ENCODE assay signal across 22 cellular contexts in the genomic region with DNA sequence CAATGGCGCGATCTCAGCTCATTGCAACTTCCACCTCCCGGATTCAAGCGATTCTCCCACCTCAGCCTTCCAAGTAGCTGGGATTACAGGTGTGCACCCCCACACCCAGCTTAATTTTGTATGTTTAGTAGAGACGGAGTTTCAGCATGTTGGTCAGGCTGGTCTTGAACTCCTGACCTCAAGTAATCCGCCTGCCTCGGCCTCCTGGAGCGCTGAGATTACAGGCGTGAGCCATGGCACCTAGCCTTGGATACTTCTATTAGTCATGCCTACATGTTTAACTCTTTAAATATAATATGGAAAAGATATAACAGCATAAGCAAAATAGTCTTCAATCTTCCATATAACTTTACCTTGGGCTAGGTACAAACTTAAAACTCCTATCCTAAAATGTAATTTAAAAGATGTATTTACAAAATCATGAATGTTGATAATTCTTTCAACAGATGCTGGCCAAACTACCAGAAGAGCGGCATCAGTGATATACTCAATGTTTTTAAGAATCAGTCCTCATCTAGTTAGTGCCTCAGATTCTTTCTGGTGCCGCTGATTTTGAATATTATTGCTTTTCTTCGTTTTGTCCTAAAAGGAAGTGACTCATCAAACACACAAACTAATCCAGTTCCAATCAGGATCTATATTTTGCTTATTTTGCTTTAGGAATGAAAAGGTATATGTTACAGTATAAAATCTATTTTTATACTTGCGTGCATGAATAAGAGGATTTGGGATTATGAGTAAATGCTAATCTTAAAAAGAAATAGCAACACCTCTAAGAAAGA. TPM values are rescaled to one million over a fixed set of nuclear protein-coding genes. Genes with fewer than 3 reads are reported as not detected.
DNase-seq lines count a peak whose midpoint lies in the region; ATAC-seq and TF ChIP-seq lines count a peak whose summit lies in the region.
"Had no signal": no experiment of that assay in that cellular context is flagged by ENCODE, and none has a peak within 500 bp of the region (broad histone marks: within the 10 kb centered on the region; RNA-seq: fewer than 3 reads in every experiment).

No MANE protein-coding gene starts in this region.

- no peak overlapping the region for H3K9ac ChIP-seq in Karpas-422 (ENCODE audit: low read length)

- POLR2A ChIA-PET in CD4-positive, alpha-beta T cell (lab: Charles Lee): interaction anchor here (1.4 kb wide), 1 partner anchor 21 kb away, joined by 3 read pairs; no protein-coding TSS in a partner anchor
- POLR2A ChIA-PET in A673 (lab: Charles Lee; ENCODE audit: low non-redundant PET): no interaction called here

- no peak for TF ChIP-seq CTCF in CD4-positive, alpha-beta T cell (IDR thresholded peaks at IDR 0.05)
- TF ChIP-seq CTCF in Calu3 (IDR thresholded peaks at IDR 0.05; ENCODE audit: unreplicated experiment) (no peak), RWPE2 (IDR thresholded peaks at IDR 0.05; ENCODE audit: poor library complexity, severe bottlenecking) (no peak), body of pancreas (IDR thresholded peaks at IDR 0.05) (no peak), A673 (conservative IDR thresholded peaks at IDR 0.05; ENCODE audit: low read depth, low read length) (no peak)

- WGBS in body of pancreas, 2 donors: 88 to 90% methylated on average over 13 of the region's 13 CpGs

- CTCF ChIA-PET in CD4-positive, alpha-beta T cell (lab: Charles Lee): interaction anchor here (1.1 kb wide), 1 partner anchor 14 kb away, joined by 6 read pairs; no protein-coding TSS in a partner anchor
- CTCF ChIA-PET in Calu3 (lab: Charles Lee) (no interaction called here), A673 (lab: Charles Lee) (no interaction called here)

- H3K36me3 ChIP-seq in RWPE2 (ENCODE audit: low read depth) (0 out of 2 replicates have a peak, but pooled peaks cover 4% of the 10 kb centered on the region), body of pancreas (replicated peaks in 1 of 2; ENCODE audit: insufficient read depth in 1 of 2, low read depth in 2 of 2) (no peaks in the 10 kb centered on the region), Karpas-422 (ENCODE audit: insufficient read depth, low read length) (no peaks in the 10 kb centered on the region), A673 (ENCODE audit: insufficient read depth, low read length, poor library complexity, severe bottlenecking) (no peaks in the 10 kb centered on the region)
- H3K36me3 ChIP-seq: SJCRH30 had no signal

- H3K4me3 Mint-ChIP-seq in CD4-positive, alpha-beta T cell: no peak overlapping the region
- no peak overlapping the region for H3K4me3 Mint-ChIP-seq in Calu3 (ENCODE audit: low read depth, unreplicated experiment)
- H3K4me3 Mint-ChIP-seq: CD14-positive monocyte had no signal

- ATAC-seq in CD4-positive, alpha-beta T cell (ENCODE audit: poor library complexity): no peak
- ATAC-seq in RWPE2 (ENCODE audit: low read depth): no peak
- ATAC-seq in body of pancreas: no peak

- no peak overlapping the region for H2AFZ ChIP-seq in Karpas-422 (ENCODE audit: low read length)

- intact Hi-C loops in CD4-positive, alpha-beta T cell (cut with DNase I, micrococcal nuclease): no loop called here
- intact Hi-C loops in Calu3 (cut with micrococcal nuclease; ENCODE audit: unreplicated experiment) (no loop called here), body of pancreas (cut with DNase I) (no loop called here), A673 (cut with micrococcal nuclease; ENCODE audit: unreplicated experiment) (no loop called here)

- H3K4me1 Mint-ChIP-seq in CD4-positive, alpha-beta T cell (ENCODE audit: low read depth): peaks cover 50% of the 10 kb centered on the region
- peaks cover 13% of the 10 kb centered on the region for H3K4me1 Mint-ChIP-seq in Calu3 (ENCODE audit: low read depth, unreplicated experiment)

- H3K9me3 Mint-ChIP-seq in CD4-positive, alpha-beta T cell: no peaks in the 10 kb centered on the region
- no peaks in the 10 kb centered on the region for H3K9me3 Mint-ChIP-seq in Calu3 (ENCODE audit: low read depth, unreplicated experiment)

- H3K4me3 ChIP-seq in RWPE2 (ENCODE audit: severe bottlenecking): no peak overlapping the region
- H3K4me3 ChIP-seq in body of pancreas: no peak overlapping the region
- H3K4me3 ChIP-seq in Karpas-422 (ENCODE audit: low read length): no peak overlapping the region
- no peak overlapping the region for H3K4me3 ChIP-seq in A673 (ENCODE audit: low read depth, low read length, poor library complexity, severe bottlenecking)
- H3K4me3 ChIP-seq: SJCRH30 had no signal

- BruUV-seq in Calu3 (replicated peaks; lab: Mats Ljungman, UMichigan) (no TSS peak), A673 (replicated peaks; lab: Mats Ljungman, UMichigan) (no TSS peak)

- H3K27ac ChIP-seq in CD4-positive, alpha-beta T cell (ENCODE audit: low read depth, low read length): no peak overlapping the region
- H3K27ac ChIP-seq in RWPE2 (ENCODE audit: poor library complexity, severe bottlenecking) (peak overlapping the region; percentile 56), epithelial cell of prostate (peak overlapping the region; percentile 80), body of pancreas (no peak overlapping the region), Karpas-422 (ENCODE audit: low read length) (no peak overlapping the region), A673 (ENCODE audit: low read depth, low read length, poor library complexity, severe bottlenecking) (no peak overlapping the region)
- H3K27ac ChIP-seq: SJCRH30 had no signal

- TF ChIP-seq POLR2A in body of pancreas (IDR thresholded peaks at IDR 0.05): no peak

- DNase-seq in CD4-positive, alpha-beta T cell: no peak
- DNase-seq in Calu3 (no peak), RWPE2 (ENCODE audit: low spot score) (no peak), epithelial cell of prostate (ENCODE audit: low read depth, low spot score) (no peak), body of pancreas (no peak), kidney tubule cell (ENCODE audit: low spot score) (no peak), Karpas-422 (no peak), A673 (ENCODE audit: low spot score) (no peak)
- DNase-seq: COR-L47, DMS153, EL, GOT3, MV-4-11, NCI-H1417, NCI-H187 treated with DMSO at 0.1 percent for 48 hours, NCI-H2227 treated with DMSO at 0.1 percent for 48 hours, NCI-H510A treated with DMSO at 0.1 percent for 48 hours, NCI-H82, RPMI8226, SJCRH30, SW 1271 had no signal

- H4K20me1 ChIP-seq in Karpas-422 (ENCODE audit: insufficient read depth, low read depth, low read length): no peaks in the 10 kb centered on the region

- H3K4me2 ChIP-seq in Karpas-422 (ENCODE audit: low read depth, low read length, poor library complexity, severe bottlenecking): no peak overlapping the region

- H3K27me3 Mint-ChIP-seq in CD4-positive, alpha-beta T cell: no peaks in the 10 kb centered on the region
- no peaks in the 10 kb centered on the region for H3K27me3 Mint-ChIP-seq in Calu3 (ENCODE audit: unreplicated experiment)

- H3K9me3 ChIP-seq in CD4-positive, alpha-beta T cell (ENCODE audit: control insufficient read depth, low read length): no peaks in the 10 kb centered on the region
- H3K9me3 ChIP-seq in RWPE2 (ENCODE audit: severe bottlenecking) (no peaks in the 10 kb centered on the region), body of pancreas (no peaks in the 10 kb centered on the region), Karpas-422 (ENCODE audit: low read length) (no peaks in the 10 kb centered on the region), A673 (ENCODE audit: low read depth, low read length, poor library complexity, severe bottlenecking) (no peaks in the 10 kb centered on the region)
- H3K9me3 ChIP-seq: SJCRH30 had no signal

- no peaks in the 10 kb centered on the region for H3K9me2 ChIP-seq in Karpas-422 (replicated peaks; ENCODE audit: insufficient read depth, low read length)

- no peaks in the 10 kb centered on the region for H3K36me3 Mint-ChIP-seq in CD4-positive, alpha-beta T cell (ENCODE audit: low read depth)
- no peaks in the 10 kb centered on the region for H3K36me3 Mint-ChIP-seq in Calu3 (ENCODE audit: insufficient read depth, unreplicated experiment)

- no peaks in the 10 kb centered on the region for H3K27me3 ChIP-seq in CD4-positive, alpha-beta T cell (ENCODE audit: control insufficient read depth, insufficient read depth, low read length)
- H3K27me3 ChIP-seq in RWPE2 (ENCODE audit: insufficient read depth, poor library complexity, severe bottlenecking): no peaks in the 10 kb centered on the region
- H3K27me3 ChIP-seq in body of pancreas: no peaks in the 10 kb centered on the region
- H3K27me3 ChIP-seq in Karpas-422 (ENCODE audit: low read length): no peaks in the 10 kb centered on the region
- no peaks in the 10 kb centered on the region for H3K27me3 ChIP-seq in A673 (replicated peaks; ENCODE audit: insufficient read depth, low read depth, low read length, poor library complexity)
- H3K27me3 ChIP-seq: SJCRH30 had no signal

- no peaks in the 10 kb centered on the region for H3K79me2 ChIP-seq in Karpas-422 (ENCODE audit: low read length)

- H3K4me1 ChIP-seq in RWPE2 (ENCODE audit: insufficient read depth, poor library complexity, severe bottlenecking) (peaks cover 45% of the 10 kb centered on the region), body of pancreas (no peaks in the 10 kb centered on the region), Karpas-422 (ENCODE audit: low read length) (no peaks in the 10 kb centered on the region), A673 (ENCODE audit: insufficient read depth, low read length, poor library complexity, severe bottlenecking) (peaks cover 5% of the 10 kb centered on the region)
- H3K4me1 ChIP-seq: SJCRH30 had no signal

- H3K27ac Mint-ChIP-seq in CD4-positive, alpha-beta T cell: peak overlapping the region; percentile 5
- H3K27ac Mint-ChIP-seq in Calu3 (ENCODE audit: unreplicated experiment): peak overlapping the region; percentile 82

RNA-seq across cellular contexts. Expression of gene FAM241A, which starts 23.7 kb away (rescaled TPM):
- total RNA-seq in CD4-positive, alpha-beta T cell: 1 to 10 TPM in 1 of 2 experiments, under 1 TPM in 1; 0.74 to 1.1 TPM
- total RNA-seq in Calu3 (2022): 1.4 and 1.6 TPM in 2 replicates
- 1 to 10 TPM; 2.0 to 2.6 TPM for total RNA-seq in body of pancreas
- 0.14 and 0.60 TPM in 2 replicates for total RNA-seq in Karpas-422 (2014; rRNA removed; shearing (Covaris generic); ENCODE audit: low replicate concordance)
- total RNA-seq in A673 (2021): 1.4 and 1.5 TPM in 2 replicates

Comparison
In these comparisons a context has a peak if more than half of its experiments do, and no peak if none do; other contexts are left out.
1. H3K27ac ChIP-seq: peak in RWPE2 (single experiment) and epithelial cell of prostate (single experiment); none in CD4-positive, alpha-beta T cell (single experiment), body of pancreas (0 of 4), Karpas-422 (single experiment) and A673 (single experiment).